Comparison of ENCODE assay signal across 12 cellular contexts in genomic region chr11:61756147-61756451, GRCh38. TPM values are rescaled to one million over a fixed set of nuclear protein-coding genes. Genes with fewer than 3 reads are reported as not detected.
DNase-seq lines count a peak whose midpoint lies in the region; ATAC-seq and TF ChIP-seq lines count a peak whose summit lies in the region.
"Had no signal": no experiment of that assay in that cellular context is flagged by ENCODE, and none has a peak within 500 bp of the region (broad histone marks: within the 10 kb centered on the region; RNA-seq: fewer than 3 reads in every experiment).

No MANE protein-coding gene starts in this region.

- no peak for DNase-seq in Calu3
- no peak for DNase-seq in T-cell
- DNase-seq in epithelial cell of proximal tubule (ENCODE audit: low read depth): no peak
- DNase-seq in progenitor cell of endocrine pancreas (ENCODE audit: low spot score, unreplicated experiment): no peak
- no peak for DNase-seq in SIG-M5 treated with dmso at 0.1 percent for 504 hours (lab: John Stamatoyannopoulos, UW; ENCODE audit: unreplicated experiment)
- DNase-seq: NCI-H510A treated with DMSO at 0.1 percent for 48 hours had no signal

- H3K27ac Mint-ChIP-seq in Calu3 (ENCODE audit: unreplicated experiment): peak overlapping the region; percentile 94
- H3K27ac Mint-ChIP-seq in T-cell: peak overlapping the region; percentile 30 to 36
- peak overlapping the region; percentile 95 for H3K27ac Mint-ChIP-seq in progenitor cell of endocrine pancreas
- H3K27ac Mint-ChIP-seq: CD4-positive, alpha-beta T cell; WTC11 had no signal

- peak overlapping the region; percentile 99 for H3K4me3 Mint-ChIP-seq in Calu3 (ENCODE audit: low read depth, unreplicated experiment)
- no peak overlapping the region for H3K4me3 Mint-ChIP-seq in T-cell
- H3K4me3 Mint-ChIP-seq in progenitor cell of endocrine pancreas (ENCODE audit: low read depth): peak overlapping the region; percentile 59
- H3K4me3 Mint-ChIP-seq: activated T-cell treated with anti-CD3 and anti-CD28 coated beads, Interleukin-2, amount 50 U/mL, for 4 hours; CD4-positive, alpha-beta T cell; WTC11 had no signal

- TF ChIP-seq CTCF in Calu3 (IDR thresholded peaks at IDR 0.05; ENCODE audit: unreplicated experiment): no peak
- no peak for TF ChIP-seq CTCF in epithelial cell of proximal tubule (conservative IDR thresholded peaks at IDR 0.05; ENCODE audit: low read depth, low read length)
- no peak for TF ChIP-seq CTCF in progenitor cell of endocrine pancreas (IDR thresholded peaks at IDR 0.05; ENCODE audit: unreplicated experiment)

- intact Hi-C loops in Calu3 (cut with micrococcal nuclease; ENCODE audit: unreplicated experiment): no loop called here

- H3K27me3 Mint-ChIP-seq in Calu3 (ENCODE audit: unreplicated experiment) (no peaks in the 10 kb centered on the region), T-cell (peaks cover 10 to 25% of the 10 kb centered on the region in 2 donors), progenitor cell of endocrine pancreas (peaks cover 2% of the 10 kb centered on the region)

- no peak for ATAC-seq in T-cell (replicated peaks in 1 of 4)
- ATAC-seq in HG03095 (IDR thresholded peaks at IDR 0.05; ENCODE audit: unreplicated experiment): no peak
- no peak for ATAC-seq in GM19328 (IDR thresholded peaks at IDR 0.05; ENCODE audit: unreplicated experiment)
- ATAC-seq: WTC11 had no signal

- CTCF ChIA-PET in Calu3 (lab: Charles Lee): interaction anchor here (1.6 to 2.2 kb wide), 2 partner anchors 11 to 36 kb away, joined by 5 to 15 read pairs; partner anchors contain the start of genes FEN1 and TMEM258
- CTCF ChIA-PET in T-cell (lab: Charles Lee): no interaction called here

- BruUV-seq in Calu3 (replicated peaks; lab: Mats Ljungman, UMichigan): TSS peak; percentile 88

- H3K36me3 Mint-ChIP-seq in Calu3 (ENCODE audit: insufficient read depth, unreplicated experiment) (peaks cover 53% of the 10 kb centered on the region), T-cell (no peaks in the 10 kb centered on the region), progenitor cell of endocrine pancreas (ENCODE audit: insufficient read depth) (no peaks in the 10 kb centered on the region)
- H3K36me3 Mint-ChIP-seq: WTC11 had no signal

- H3K4me1 Mint-ChIP-seq in Calu3 (ENCODE audit: low read depth, unreplicated experiment) (peaks cover 79% of the 10 kb centered on the region), T-cell (peaks cover 5 to 29% (median 24%) of the 10 kb centered on the region in 3 donors), progenitor cell of endocrine pancreas (ENCODE audit: low read depth) (peaks cover 59% of the 10 kb centered on the region)

- peak overlapping the region; percentile 36 for H3K4me3 ChIP-seq in epithelial cell of proximal tubule (ENCODE audit: low read depth, low read length)
- H3K4me3 ChIP-seq: tibial nerve had no signal

- POLR2A ChIA-PET in T-cell (lab: Charles Lee): no interaction called here

- H3K9me3 Mint-ChIP-seq in Calu3 (ENCODE audit: low read depth, unreplicated experiment) (no peaks in the 10 kb centered on the region), T-cell (no peaks in the 10 kb centered on the region), progenitor cell of endocrine pancreas (ENCODE audit: low read depth) (no peaks in the 10 kb centered on the region)
- H3K9me3 Mint-ChIP-seq: activated T-cell treated with anti-CD3 and anti-CD28 coated beads, Interleukin-2, amount 50 U/mL, for 4 hours; CD4-positive, alpha-beta T cell; WTC11 had no signal

RNA-seq across cellular contexts. Expression of gene MYRF, which starts 3.7 kb away (rescaled TPM):
- total RNA-seq in Calu3 (2022) (91.4 and 139 TPM in 2 replicates), T-cell (1 to 10 TPM in 4 of 5 donors, under 1 TPM in 1; 0.95 to 4.9 (median 1.5) TPM), epithelial cell of proximal tubule (7.6 and 25.0 TPM in 2 replicates), progenitor cell of endocrine pancreas (117 and 128 TPM in 2 replicates)

RNA-seq across cellular contexts. Expression of gene TMEM258, which starts 36.3 kb away (rescaled TPM):
- total RNA-seq in Calu3 (2022): 140 and 146 TPM in 2 replicates
- total RNA-seq in T-cell: 10 to 100 TPM; 68.1 to 96.0 (median 87.8) TPM
- 95.1 and 102 TPM in 2 replicates for total RNA-seq in epithelial cell of proximal tubule
- total RNA-seq in progenitor cell of endocrine pancreas: 175 and 185 TPM in 2 replicates

RNA-seq across cellular contexts. Expression of gene FEN1, which starts 36.6 kb away (rescaled TPM):
- total RNA-seq in Calu3 (2022) (72.4 TPM in 2 replicates), T-cell (10 to 100 TPM in 4 of 5 donors, 1 to 10 TPM in 1; 8.5 to 12.6 (median 10.9) TPM), epithelial cell of proximal tubule (70.6 and 120 TPM in 2 replicates), progenitor cell of endocrine pancreas (34.4 and 36.6 TPM in 2 replicates)

Comparison
In these comparisons a context has a peak if more than half of its experiments do, and no peak if none do; other contexts are left out.
1. H3K27ac Mint-ChIP-seq: peak in every context shown above with its lines; median percentile 95 in progenitor cell of endocrine pancreas; 94 in Calu3; 33 in T-cell.
2. H3K4me3 Mint-ChIP-seq: peak in Calu3 (single experiment) and progenitor cell of endocrine pancreas (single experiment); none in T-cell (0 of 3).